ENCODE assay signal across 1 cellular context in the genomic region with DNA sequence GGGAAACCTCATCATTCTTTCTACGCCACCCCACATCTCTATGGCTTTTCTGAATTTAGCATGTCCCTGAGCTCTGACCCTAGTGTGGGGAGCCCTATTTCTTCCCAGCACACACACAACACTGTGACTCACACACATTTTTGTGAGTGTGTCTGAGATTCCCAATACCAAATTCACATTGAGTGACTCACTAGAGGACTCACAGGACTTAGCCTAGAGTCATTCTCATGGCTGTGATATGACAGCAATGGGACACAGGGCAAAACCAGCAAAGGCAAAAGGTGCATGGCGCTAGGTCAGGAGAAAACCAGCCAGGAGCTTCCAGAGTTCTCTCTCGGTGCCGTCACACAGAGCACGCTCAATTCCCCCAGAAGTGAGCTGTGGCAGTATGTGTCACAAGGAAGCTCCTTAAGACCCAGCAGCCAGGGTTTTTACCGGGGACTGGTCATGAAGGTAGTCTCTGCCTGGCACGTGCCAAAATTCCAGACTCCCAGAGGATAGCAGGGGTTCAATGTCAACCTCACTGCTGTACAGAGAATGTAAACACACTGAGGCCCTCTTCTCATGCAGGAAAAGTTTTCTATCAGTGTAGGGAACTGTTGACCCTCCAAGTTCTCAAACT.
TF ChIP-seq lines count a peak whose summit lies in the region.

No MANE protein-coding gene starts in this region.

TF ChIP-seq in HepG2, 621 proteins besides CTCF, POLR2A, EP300 and RAD21:
- TF ChIP-seq FOXO1 (CRISPR knock-in tag; IDR thresholded peaks at IDR 0.05) (0 out of 2 replicates have a peak, but pooled peaks have one; percentile 16), ZFP36 (IDR thresholded peaks at IDR 0.05; ENCODE audit: borderline replicate concordance, low read depth, low read length, partially characterized antibody) (peak; percentile 34), FOSL2 (CRISPR knock-in tag; IDR thresholded peaks at IDR 0.05) (peak; percentile 75), ZFP90 (CRISPR knock-in tag; IDR thresholded peaks at IDR 0.05; ENCODE audit: borderline replicate concordance) (no peak), ZNF7 (CRISPR knock-in tag; IDR thresholded peaks at IDR 0.05) (peak; percentile 93), TEAD3 (CRISPR knock-in tag; optimal IDR thresholded peaks at IDR 0.05; ENCODE audit: borderline replicate concordance) (peak; percentile 49), RARA (CRISPR knock-in tag; IDR thresholded peaks at IDR 0.05) (peak; percentile 29; the same call in 1 of the 2 replicates), BHLHE40 (IDR thresholded peaks at IDR 0.05; ENCODE audit: low read length) (peak; percentile 71), ZNF746 (CRISPR knock-in tag; IDR thresholded peaks at IDR 0.05) (0 out of 2 replicates have a peak, but pooled peaks have one; percentile 33), GABPA (IDR thresholded peaks at IDR 0.05; ENCODE audit: low read depth, low read length) (no peak), GABPA (CRISPR knock-in tag; IDR thresholded peaks at IDR 0.05; ENCODE audit: low read depth) (no peak)
- TF ChIP-seq, protein P1, sequence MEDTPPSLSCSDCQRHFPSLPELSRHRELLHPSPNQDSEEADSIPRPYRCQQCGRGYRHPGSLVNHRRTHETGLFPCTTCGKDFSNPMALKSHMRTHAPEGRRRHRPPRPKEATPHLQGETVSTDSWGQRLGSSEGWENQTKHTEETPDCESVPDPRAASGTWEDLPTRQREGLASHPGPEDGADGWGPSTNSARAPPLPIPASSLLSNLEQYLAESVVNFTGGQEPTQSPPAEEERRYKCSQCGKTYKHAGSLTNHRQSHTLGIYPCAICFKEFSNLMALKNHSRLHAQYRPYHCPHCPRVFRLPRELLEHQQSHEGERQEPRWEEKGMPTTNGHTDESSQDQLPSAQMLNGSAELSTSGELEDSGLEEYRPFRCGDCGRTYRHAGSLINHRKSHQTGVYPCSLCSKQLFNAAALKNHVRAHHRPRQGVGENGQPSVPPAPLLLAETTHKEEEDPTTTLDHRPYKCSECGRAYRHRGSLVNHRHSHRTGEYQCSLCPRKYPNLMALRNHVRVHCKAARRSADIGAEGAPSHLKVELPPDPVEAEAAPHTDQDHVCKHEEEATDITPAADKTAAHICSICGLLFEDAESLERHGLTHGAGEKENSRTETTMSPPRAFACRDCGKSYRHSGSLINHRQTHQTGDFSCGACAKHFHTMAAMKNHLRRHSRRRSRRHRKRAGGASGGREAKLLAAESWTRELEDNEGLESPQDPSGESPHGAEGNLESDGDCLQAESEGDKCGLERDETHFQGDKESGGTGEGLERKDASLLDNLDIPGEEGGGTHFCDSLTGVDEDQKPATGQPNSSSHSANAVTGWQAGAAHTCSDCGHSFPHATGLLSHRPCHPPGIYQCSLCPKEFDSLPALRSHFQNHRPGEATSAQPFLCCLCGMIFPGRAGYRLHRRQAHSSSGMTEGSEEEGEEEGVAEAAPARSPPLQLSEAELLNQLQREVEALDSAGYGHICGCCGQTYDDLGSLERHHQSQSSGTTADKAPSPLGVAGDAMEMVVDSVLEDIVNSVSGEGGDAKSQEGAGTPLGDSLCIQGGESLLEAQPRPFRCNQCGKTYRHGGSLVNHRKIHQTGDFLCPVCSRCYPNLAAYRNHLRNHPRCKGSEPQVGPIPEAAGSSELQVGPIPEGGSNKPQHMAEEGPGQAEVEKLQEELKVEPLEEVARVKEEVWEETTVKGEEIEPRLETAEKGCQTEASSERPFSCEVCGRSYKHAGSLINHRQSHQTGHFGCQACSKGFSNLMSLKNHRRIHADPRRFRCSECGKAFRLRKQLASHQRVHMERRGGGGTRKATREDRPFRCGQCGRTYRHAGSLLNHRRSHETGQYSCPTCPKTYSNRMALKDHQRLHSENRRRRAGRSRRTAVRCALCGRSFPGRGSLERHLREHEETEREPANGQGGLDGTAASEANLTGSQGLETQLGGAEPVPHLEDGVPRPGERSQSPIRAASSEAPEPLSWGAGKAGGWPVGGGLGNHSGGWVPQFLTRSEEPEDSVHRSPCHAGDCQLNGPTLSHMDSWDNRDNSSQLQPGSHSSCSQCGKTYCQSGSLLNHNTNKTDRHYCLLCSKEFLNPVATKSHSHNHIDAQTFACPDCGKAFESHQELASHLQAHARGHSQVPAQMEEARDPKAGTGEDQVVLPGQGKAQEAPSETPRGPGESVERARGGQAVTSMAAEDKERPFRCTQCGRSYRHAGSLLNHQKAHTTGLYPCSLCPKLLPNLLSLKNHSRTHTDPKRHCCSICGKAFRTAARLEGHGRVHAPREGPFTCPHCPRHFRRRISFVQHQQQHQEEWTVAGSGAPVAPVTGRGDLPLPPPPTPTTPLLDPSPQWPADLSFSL (CRISPR knock-in tag; IDR thresholded peaks at IDR 0.05) = peak; percentile 53; the same call in 1 of the 2 replicates
- TF ChIP-seq, protein P2, sequence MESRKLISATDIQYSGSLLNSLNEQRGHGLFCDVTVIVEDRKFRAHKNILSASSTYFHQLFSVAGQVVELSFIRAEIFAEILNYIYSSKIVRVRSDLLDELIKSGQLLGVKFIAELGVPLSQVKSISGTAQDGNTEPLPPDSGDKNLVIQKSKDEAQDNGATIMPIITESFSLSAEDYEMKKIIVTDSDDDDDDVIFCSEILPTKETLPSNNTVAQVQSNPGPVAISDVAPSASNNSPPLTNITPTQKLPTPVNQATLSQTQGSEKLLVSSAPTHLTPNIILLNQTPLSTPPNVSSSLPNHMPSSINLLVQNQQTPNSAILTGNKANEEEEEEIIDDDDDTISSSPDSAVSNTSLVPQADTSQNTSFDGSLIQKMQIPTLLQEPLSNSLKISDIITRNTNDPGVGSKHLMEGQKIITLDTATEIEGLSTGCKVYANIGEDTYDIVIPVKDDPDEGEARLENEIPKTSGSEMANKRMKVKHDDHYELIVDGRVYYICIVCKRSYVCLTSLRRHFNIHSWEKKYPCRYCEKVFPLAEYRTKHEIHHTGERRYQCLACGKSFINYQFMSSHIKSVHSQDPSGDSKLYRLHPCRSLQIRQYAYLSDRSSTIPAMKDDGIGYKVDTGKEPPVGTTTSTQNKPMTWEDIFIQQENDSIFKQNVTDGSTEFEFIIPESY (CRISPR knock-in tag; IDR thresholded peaks at IDR 0.05) = peak; percentile 79
- TF ChIP-seq, protein P3, sequence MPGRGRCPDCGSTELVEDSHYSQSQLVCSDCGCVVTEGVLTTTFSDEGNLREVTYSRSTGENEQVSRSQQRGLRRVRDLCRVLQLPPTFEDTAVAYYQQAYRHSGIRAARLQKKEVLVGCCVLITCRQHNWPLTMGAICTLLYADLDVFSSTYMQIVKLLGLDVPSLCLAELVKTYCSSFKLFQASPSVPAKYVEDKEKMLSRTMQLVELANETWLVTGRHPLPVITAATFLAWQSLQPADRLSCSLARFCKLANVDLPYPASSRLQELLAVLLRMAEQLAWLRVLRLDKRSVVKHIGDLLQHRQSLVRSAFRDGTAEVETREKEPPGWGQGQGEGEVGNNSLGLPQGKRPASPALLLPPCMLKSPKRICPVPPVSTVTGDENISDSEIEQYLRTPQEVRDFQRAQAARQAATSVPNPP (CRISPR knock-in tag; IDR thresholded peaks at IDR 0.05) = no peak
